Comparison of ENCODE assay signal across 1 cellular context in the genomic region with DNA sequence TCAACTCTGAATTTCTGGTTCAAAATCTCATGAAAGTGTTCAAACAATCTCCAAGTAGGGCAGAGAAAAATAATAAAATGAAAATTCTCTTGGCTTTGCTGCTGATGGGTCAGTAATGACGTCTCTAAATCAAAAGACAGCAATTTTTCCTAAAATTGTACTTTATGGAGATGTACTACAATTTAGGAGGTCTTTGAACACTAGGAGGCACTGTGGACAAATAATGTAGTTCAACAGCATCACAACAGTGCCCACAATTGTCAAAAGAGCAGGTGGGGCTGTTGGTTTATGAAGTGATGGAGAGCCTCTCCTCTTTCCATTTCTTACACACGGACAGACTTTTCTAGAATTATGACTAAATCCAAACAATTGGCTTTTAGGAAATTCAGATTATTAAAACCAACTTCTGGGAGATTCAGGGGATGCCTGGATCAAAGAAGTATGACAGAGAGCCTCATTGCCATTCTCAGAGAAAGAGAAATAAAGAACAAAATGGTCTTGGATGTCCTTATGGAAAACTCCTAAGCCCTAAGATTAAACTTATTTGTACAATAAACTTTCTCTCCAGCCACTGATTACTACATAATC.
TF ChIP-seq lines count a peak whose summit lies in the region.

No MANE protein-coding gene starts in this region.

TF ChIP-seq in HepG2, 621 proteins besides CTCF, POLR2A, EP300 and RAD21:
- no peak for TF ChIP-seq SIN3A (IDR thresholded peaks at IDR 0.05; ENCODE audit: borderline replicate concordance, low read depth, low read length)
- peak; percentile 42 for TF ChIP-seq TEAD3 (CRISPR knock-in tag; optimal IDR thresholded peaks at IDR 0.05; ENCODE audit: borderline replicate concordance)
- no peak for TF ChIP-seq ZNF367 (CRISPR knock-in tag; IDR thresholded peaks at IDR 0.05; ENCODE audit: borderline replicate concordance)
- no peak for TF ChIP-seq ZNF670 (CRISPR knock-in tag; IDR thresholded peaks at IDR 0.05; ENCODE audit: borderline replicate concordance)
- 0 out of 2 replicates have a peak, but pooled peaks have one; percentile 30 for TF ChIP-seq ZNF136 (CRISPR knock-in tag; IDR thresholded peaks at IDR 0.05; ENCODE audit: low read depth)
- peak; percentile 53; the same call in 1 of the 2 replicates for TF ChIP-seq FOXK1 (CRISPR knock-in tag; IDR thresholded peaks at IDR 0.05; ENCODE audit: borderline replicate concordance, low read depth)
- TF ChIP-seq, protein P1, sequence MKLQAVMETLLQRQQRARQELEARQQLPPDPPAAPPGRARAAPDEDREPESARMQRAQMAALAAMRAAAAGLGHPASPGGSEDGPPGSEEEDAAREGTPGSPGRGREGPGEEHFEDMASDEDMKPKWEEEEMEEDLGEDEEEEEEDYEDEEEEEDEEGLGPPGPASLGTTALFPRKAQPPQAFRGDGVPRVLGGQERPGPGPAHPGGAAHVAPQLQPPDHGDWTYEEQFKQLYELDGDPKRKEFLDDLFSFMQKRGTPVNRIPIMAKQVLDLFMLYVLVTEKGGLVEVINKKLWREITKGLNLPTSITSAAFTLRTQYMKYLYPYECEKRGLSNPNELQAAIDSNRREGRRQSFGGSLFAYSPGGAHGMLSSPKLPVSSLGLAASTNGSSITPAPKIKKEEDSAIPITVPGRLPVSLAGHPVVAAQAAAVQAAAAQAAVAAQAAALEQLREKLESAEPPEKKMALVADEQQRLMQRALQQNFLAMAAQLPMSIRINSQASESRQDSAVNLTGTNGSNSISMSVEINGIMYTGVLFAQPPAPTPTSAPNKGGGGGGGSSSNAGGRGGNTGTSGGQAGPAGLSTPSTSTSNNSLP (IDR thresholded peaks at IDR 0.05; ENCODE audit: low read depth, low read length) = 0 out of 2 replicates have a peak, but pooled peaks have one; percentile 16
- TF ChIP-seq, protein P2, sequence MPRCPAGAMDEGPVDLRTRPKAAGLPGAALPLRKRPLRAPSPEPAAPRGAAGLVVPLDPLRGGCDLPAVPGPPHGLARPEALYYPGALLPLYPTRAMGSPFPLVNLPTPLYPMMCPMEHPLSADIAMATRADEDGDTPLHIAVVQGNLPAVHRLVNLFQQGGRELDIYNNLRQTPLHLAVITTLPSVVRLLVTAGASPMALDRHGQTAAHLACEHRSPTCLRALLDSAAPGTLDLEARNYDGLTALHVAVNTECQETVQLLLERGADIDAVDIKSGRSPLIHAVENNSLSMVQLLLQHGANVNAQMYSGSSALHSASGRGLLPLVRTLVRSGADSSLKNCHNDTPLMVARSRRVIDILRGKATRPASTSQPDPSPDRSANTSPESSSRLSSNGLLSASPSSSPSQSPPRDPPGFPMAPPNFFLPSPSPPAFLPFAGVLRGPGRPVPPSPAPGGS (CRISPR knock-in tag; IDR thresholded peaks at IDR 0.05) = no peak
- 0 out of 2 replicates have a peak, but pooled peaks have one; percentile 44 for TF ChIP-seq THAP11 (CRISPR knock-in tag; IDR thresholded peaks at IDR 0.05)
- TF ChIP-seq ELF3 (CRISPR knock-in tag; IDR thresholded peaks at IDR 0.05) = 0 out of 2 replicates have a peak, but pooled peaks have one; percentile 30
- peak; percentile 30; the same call in 1 of the 2 replicates for TF ChIP-seq SOX5 (CRISPR knock-in tag; IDR thresholded peaks at IDR 0.05; ENCODE audit: borderline replicate concordance)
- TF ChIP-seq SMC3 (IDR thresholded peaks at IDR 0.05; ENCODE audit: low read length) = peak; percentile 97
- 0 out of 2 replicates have a peak, but pooled peaks have one; percentile 19 for TF ChIP-seq MEF2D (CRISPR knock-in tag; IDR thresholded peaks at IDR 0.05)
- 0 out of 2 replicates have a peak, but pooled peaks have one; percentile 38 for TF ChIP-seq KAT8 (CRISPR knock-in tag; IDR thresholded peaks at IDR 0.05)
- TF ChIP-seq GABPA (IDR thresholded peaks at IDR 0.05; ENCODE audit: low read depth, low read length) = no peak
- peak; percentile 67 for TF ChIP-seq GABPA (CRISPR knock-in tag; IDR thresholded peaks at IDR 0.05; ENCODE audit: low read depth)
- peak; percentile 43; the same call in 1 of the 2 replicates for TF ChIP-seq MIER3 (CRISPR knock-in tag; IDR thresholded peaks at IDR 0.05; ENCODE audit: borderline replicate concordance)
- TF ChIP-seq REPIN1 (CRISPR knock-in tag; IDR thresholded peaks at IDR 0.05; ENCODE audit: borderline replicate concordance, low read depth) = peak; percentile 54; the same call in 1 of the 2 replicates
- TF ChIP-seq, protein P3, sequence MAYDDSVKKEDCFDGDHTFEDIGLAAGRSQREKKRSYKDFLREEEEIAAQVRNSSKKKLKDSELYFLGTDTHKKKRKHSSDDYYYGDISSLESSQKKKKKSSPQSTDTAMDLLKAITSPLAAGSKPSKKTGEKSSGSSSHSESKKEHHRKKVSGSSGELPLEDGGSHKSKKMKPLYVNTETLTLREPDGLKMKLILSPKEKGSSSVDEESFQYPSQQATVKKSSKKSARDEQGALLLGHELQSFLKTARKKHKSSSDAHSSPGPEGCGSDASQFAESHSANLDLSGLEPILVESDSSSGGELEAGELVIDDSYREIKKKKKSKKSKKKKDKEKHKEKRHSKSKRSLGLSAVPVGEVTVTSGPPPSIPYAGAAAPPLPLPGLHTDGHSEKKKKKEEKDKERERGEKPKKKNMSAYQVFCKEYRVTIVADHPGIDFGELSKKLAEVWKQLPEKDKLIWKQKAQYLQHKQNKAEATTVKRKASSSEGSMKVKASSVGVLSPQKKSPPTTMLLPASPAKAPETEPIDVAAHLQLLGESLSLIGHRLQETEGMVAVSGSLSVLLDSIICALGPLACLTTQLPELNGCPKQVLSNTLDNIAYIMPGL (CRISPR knock-in tag; IDR thresholded peaks at IDR 0.05; ENCODE audit: borderline replicate concordance in 1 of 2, low read depth in 1 of 2) = peak in 1 of 2 experiments; percentile 70; a peak in 1 of 4 replicates
- TF ChIP-seq, protein P4, sequence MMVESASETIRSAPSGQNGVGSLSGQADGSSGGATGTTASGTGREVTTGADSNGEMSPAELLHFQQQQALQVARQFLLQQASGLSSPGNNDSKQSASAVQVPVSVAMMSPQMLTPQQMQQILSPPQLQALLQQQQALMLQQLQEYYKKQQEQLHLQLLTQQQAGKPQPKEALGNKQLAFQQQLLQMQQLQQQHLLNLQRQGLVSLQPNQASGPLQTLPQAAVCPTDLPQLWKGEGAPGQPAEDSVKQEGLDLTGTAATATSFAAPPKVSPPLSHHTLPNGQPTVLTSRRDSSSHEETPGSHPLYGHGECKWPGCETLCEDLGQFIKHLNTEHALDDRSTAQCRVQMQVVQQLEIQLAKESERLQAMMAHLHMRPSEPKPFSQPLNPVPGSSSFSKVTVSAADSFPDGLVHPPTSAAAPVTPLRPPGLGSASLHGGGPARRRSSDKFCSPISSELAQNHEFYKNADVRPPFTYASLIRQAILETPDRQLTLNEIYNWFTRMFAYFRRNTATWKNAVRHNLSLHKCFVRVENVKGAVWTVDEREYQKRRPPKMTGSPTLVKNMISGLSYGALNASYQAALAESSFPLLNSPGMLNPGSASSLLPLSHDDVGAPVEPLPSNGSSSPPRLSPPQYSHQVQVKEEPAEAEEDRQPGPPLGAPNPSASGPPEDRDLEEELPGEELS (CRISPR knock-in tag; IDR thresholded peaks at IDR 0.05) = no peak
- peak; percentile 94 for TF ChIP-seq STAG1 (CRISPR knock-in tag; IDR thresholded peaks at IDR 0.05)
- TF ChIP-seq, protein P5, sequence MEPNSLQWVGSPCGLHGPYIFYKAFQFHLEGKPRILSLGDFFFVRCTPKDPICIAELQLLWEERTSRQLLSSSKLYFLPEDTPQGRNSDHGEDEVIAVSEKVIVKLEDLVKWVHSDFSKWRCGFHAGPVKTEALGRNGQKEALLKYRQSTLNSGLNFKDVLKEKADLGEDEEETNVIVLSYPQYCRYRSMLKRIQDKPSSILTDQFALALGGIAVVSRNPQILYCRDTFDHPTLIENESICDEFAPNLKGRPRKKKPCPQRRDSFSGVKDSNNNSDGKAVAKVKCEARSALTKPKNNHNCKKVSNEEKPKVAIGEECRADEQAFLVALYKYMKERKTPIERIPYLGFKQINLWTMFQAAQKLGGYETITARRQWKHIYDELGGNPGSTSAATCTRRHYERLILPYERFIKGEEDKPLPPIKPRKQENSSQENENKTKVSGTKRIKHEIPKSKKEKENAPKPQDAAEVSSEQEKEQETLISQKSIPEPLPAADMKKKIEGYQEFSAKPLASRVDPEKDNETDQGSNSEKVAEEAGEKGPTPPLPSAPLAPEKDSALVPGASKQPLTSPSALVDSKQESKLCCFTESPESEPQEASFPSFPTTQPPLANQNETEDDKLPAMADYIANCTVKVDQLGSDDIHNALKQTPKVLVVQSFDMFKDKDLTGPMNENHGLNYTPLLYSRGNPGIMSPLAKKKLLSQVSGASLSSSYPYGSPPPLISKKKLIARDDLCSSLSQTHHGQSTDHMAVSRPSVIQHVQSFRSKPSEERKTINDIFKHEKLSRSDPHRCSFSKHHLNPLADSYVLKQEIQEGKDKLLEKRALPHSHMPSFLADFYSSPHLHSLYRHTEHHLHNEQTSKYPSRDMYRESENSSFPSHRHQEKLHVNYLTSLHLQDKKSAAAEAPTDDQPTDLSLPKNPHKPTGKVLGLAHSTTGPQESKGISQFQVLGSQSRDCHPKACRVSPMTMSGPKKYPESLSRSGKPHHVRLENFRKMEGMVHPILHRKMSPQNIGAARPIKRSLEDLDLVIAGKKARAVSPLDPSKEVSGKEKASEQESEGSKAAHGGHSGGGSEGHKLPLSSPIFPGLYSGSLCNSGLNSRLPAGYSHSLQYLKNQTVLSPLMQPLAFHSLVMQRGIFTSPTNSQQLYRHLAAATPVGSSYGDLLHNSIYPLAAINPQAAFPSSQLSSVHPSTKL (CRISPR knock-in tag; IDR thresholded peaks at IDR 0.05) = peak; percentile 34
- TF ChIP-seq SAP130 (CRISPR knock-in tag; IDR thresholded peaks at IDR 0.05; ENCODE audit: low read depth) = peak; percentile 63
- TF ChIP-seq KDM5A (IDR thresholded peaks at IDR 0.05; ENCODE audit: borderline replicate concordance, low read length) = peak; percentile 42; the same call in 1 of the 2 replicates
- TF ChIP-seq SMAD3 (CRISPR knock-in tag; IDR thresholded peaks at IDR 0.05) = peak; percentile 73; the same call in 1 of the 2 replicates
- TF ChIP-seq, protein P6, sequence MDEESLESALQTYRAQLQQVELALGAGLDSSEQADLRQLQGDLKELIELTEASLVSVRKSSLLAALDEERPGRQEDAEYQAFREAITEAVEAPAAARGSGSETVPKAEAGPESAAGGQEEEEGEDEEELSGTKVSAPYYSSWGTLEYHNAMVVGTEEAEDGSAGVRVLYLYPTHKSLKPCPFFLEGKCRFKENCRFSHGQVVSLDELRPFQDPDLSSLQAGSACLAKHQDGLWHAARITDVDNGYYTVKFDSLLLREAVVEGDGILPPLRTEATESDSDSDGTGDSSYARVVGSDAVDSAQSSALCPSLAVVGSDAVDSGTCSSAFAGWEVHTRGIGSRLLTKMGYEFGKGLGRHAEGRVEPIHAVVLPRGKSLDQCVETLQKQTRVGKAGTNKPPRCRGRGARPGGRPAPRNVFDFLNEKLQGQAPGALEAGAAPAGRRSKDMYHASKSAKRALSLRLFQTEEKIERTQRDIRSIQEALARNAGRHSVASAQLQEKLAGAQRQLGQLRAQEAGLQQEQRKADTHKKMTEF (CRISPR knock-in tag; IDR thresholded peaks at IDR 0.05) = 0 out of 2 replicates have a peak, but pooled peaks have one; percentile 31
- no peak for TF ChIP-seq TCF7 (IDR thresholded peaks at IDR 0.05; ENCODE audit: low read depth)
